17 cellular contexts compared by ENCODE assay signal in the genomic region with DNA sequence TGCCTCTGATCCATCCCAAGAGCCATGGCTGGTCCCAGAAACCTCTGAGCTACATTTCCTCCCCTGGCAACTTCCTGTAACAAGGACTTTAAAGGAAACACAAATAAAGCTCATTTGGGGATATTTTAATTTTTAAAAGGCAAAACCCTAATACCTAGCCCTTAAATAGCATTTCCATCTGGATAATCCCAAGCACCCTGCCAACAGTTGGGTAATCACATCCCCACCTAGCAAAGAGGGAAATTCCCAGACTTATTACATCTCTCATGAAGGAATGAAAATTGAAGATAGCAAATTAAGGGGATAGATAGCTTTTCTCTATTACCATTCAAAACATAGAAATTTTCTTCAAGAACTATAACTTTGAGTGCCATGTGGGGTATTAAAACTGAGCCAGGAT.
"Had no signal": no experiment of that assay in that cellular context is flagged by ENCODE, and none has a peak within 500 bp of the region (broad histone marks: within the 10 kb centered on the region; RNA-seq: fewer than 3 reads in every experiment).

No MANE protein-coding gene starts in this region.

- H3K27ac ChIP-seq: ascending aorta, esophagus muscularis mucosa, foreskin keratinocyte, neutrophil, parathyroid adenoma, tibial artery, uterus, WERI-Rb-1 had no signal

- H3K4me1 ChIP-seq: parathyroid adenoma, uterus had no signal

- ATAC-seq: natural killer cell; stimulated activated memory B cell treated with anti-CD40 and anti-IgM and Interleukin-4, amounts not matched to agents 10 μg/mL and 1 μg/mL and 100 μg/mL, for 72 hours; T-helper 17 cell had no signal

- DNase-seq: activated CD4-positive, alpha-beta T cell treated with anti-CD3 and anti-CD28 coated beads, Interleukin-2, amount 50 U/mL, for 48 hours; activated naive CD4-positive, alpha-beta T cell treated with anti-CD3 and anti-CD28 coated beads, Interleukin-2, amount 10 ng/mL, durations not matched to agents 7 days and 5 days; activated T-cell treated with anti-CD3 and anti-CD28 coated beads, Interleukin-2, amount 50 U/mL, for 24 hours; heart left ventricle; left cardiac atrium; natural killer cell; stimulated activated CD4-positive, alpha-beta T cell treated with anti-CD3 and anti-CD28 coated beads, Interleukin-2, amount 100 ng/mL, for 48 hours; T-helper 17 cell; uterus; WERI-Rb-1 had no signal

- H3K9me3 ChIP-seq: ascending aorta, esophagus muscularis mucosa, heart left ventricle, neutrophil, tibial artery, uterus had no signal

- H3K27me3 ChIP-seq: ascending aorta, foreskin keratinocyte, heart left ventricle, neutrophil, tibial artery, uterus had no signal

- H3K4me3 ChIP-seq: ascending aorta, esophagus muscularis mucosa, heart left ventricle, tibial artery, uterus had no signal

- H3K36me3 ChIP-seq: ascending aorta, esophagus muscularis mucosa, heart left ventricle, neutrophil, tibial artery, uterus, WERI-Rb-1 had no signal
